In genomic region chr6:3259491-3259958, GRCh38 we compare ENCODE assay signal across 1 cellular context.
TF ChIP-seq lines count a peak whose summit lies in the region.

No MANE protein-coding gene starts in this region.

TF ChIP-seq in K562, 482 proteins besides CTCF, POLR2A, EP300 and RAD21 (continued from another document and continues in another):
- TF ChIP-seq MTA1 (IDR thresholded peaks at IDR 0.05; ENCODE audit: borderline replicate concordance) = no peak
- no peak for TF ChIP-seq ZC3H8 (IDR thresholded peaks at IDR 0.05)
- no peak for TF ChIP-seq ELF4 (CRISPR knock-in tag; IDR thresholded peaks at IDR 0.05)
- TF ChIP-seq ETS2 (tag; IDR thresholded peaks at IDR 0.05; ENCODE audit: borderline replicate concordance, poor library complexity, severe bottlenecking) = no peak
- no peak for TF ChIP-seq RUNX1 (IDR thresholded peaks at IDR 0.05; ENCODE audit: low read depth)
- TF ChIP-seq ERF (CRISPR knock-in tag; IDR thresholded peaks at IDR 0.05) = no peak
- no peak for TF ChIP-seq NR1H2 (CRISPR knock-in tag; IDR thresholded peaks at IDR 0.05)
- no peak for TF ChIP-seq JUN (IDR thresholded peaks at IDR 0.05; ENCODE audit: borderline replicate concordance, low read depth, low read length)
- no peak for TF ChIP-seq JUN (CRISPR knock-in tag; IDR thresholded peaks at IDR 0.05; ENCODE audit: borderline replicate concordance)
- no peak for TF ChIP-seq RNF219 (CRISPR knock-in tag; IDR thresholded peaks at IDR 0.05)
- TF ChIP-seq MGA (IDR thresholded peaks at IDR 0.05) = peak; percentile 74
- TF ChIP-seq SPI1 (IDR thresholded peaks at IDR 0.05; ENCODE audit: borderline replicate concordance, low read depth, low read length) = no peak
- TF ChIP-seq ZNF785 (CRISPR knock-in tag; IDR thresholded peaks at IDR 0.05) = no peak
- TF ChIP-seq L3MBTL2 (IDR thresholded peaks at IDR 0.05) = peak; percentile 69
- no peak for TF ChIP-seq NFIC (IDR thresholded peaks at IDR 0.05)
- no peak for TF ChIP-seq ZNF384 (IDR thresholded peaks at IDR 0.05; ENCODE audit: low read depth, low read length)
- no peak for TF ChIP-seq NCOA6 (IDR thresholded peaks at IDR 0.05)
- TF ChIP-seq TEAD1 (CRISPR knock-in tag; IDR thresholded peaks at IDR 0.05) = no peak
- TF ChIP-seq NCOR1 (IDR thresholded peaks at IDR 0.05) = no peak
- no peak for TF ChIP-seq CHCHD3 (CRISPR knock-in tag; IDR thresholded peaks at IDR 0.05)
- no peak for TF ChIP-seq ATF7 (IDR thresholded peaks at IDR 0.05)
- no peak for TF ChIP-seq ZNF184 (CRISPR knock-in tag; IDR thresholded peaks at IDR 0.05)
- TF ChIP-seq PYGO2 (tag; IDR thresholded peaks at IDR 0.05) = no peak
- no peak for TF ChIP-seq ZNF280A (IDR thresholded peaks at IDR 0.05; ENCODE audit: low read depth, partially characterized antibody)
- peak; percentile 2 for TF ChIP-seq CHD1 (IDR thresholded peaks at IDR 0.05; ENCODE audit: low read length)
- no peak for TF ChIP-seq TCF7 (IDR thresholded peaks at IDR 0.05; ENCODE audit: borderline replicate concordance)
- TF ChIP-seq HES1 (IDR thresholded peaks at IDR 0.05; ENCODE audit: low read depth) = no peak
- 0 out of 2 replicates have a peak, but pooled peaks have one; percentile 47 for TF ChIP-seq ZNF263 (CRISPR knock-in tag; IDR thresholded peaks at IDR 0.05; ENCODE audit: borderline replicate concordance)
- no peak for TF ChIP-seq GTF2E2 (tag; IDR thresholded peaks at IDR 0.05)
- no peak for TF ChIP-seq CBFB (CRISPR knock-in tag; IDR thresholded peaks at IDR 0.05)
- no peak for TF ChIP-seq NR2F6 (CRISPR knock-in tag; IDR thresholded peaks at IDR 0.05)
- no peak for TF ChIP-seq RBFOX2 (IDR thresholded peaks at IDR 0.05; ENCODE audit: low read depth, low read length)
- no peak for TF ChIP-seq ZNF778 (CRISPR knock-in tag; IDR thresholded peaks at IDR 0.05)
- peak in 1 of 2 experiments; percentile 62; a peak in 2 of 4 replicates for TF ChIP-seq MLLT1 (IDR thresholded peaks at IDR 0.05)
- no peak for TF ChIP-seq TBP (optimal IDR thresholded peaks at IDR 0.05; ENCODE audit: low read depth, low read length)
- no peak for TF ChIP-seq ARID3A (IDR thresholded peaks at IDR 0.05; ENCODE audit: borderline replicate concordance, low read depth, low read length)
- no peak for TF ChIP-seq PREB (CRISPR knock-in tag; IDR thresholded peaks at IDR 0.05)
- TF ChIP-seq CBX8 (IDR thresholded peaks at IDR 0.05; ENCODE audit: borderline replicate concordance, extremely low read depth, low read depth, low read length, poor library complexity, severe bottlenecking) = no peak
- TF ChIP-seq ILK (tag; IDR thresholded peaks at IDR 0.05; ENCODE audit: borderline replicate concordance, low read depth) = no peak
- no peak for TF ChIP-seq ZNF232 (CRISPR knock-in tag; IDR thresholded peaks at IDR 0.05)
- TF ChIP-seq EZH2 (IDR thresholded peaks at IDR 0.05; ENCODE audit: borderline replicate concordance, low read depth, low read length) = no peak
- no peak for TF ChIP-seq POLR2G (IDR thresholded peaks at IDR 0.05; ENCODE audit: low read depth, low read length)
- no peak for TF ChIP-seq ZC3H11A (IDR thresholded peaks at IDR 0.05; ENCODE audit: low read depth, low read length)
- no peak for TF ChIP-seq FOXP1 (CRISPR knock-in tag; IDR thresholded peaks at IDR 0.05)
- no peak for TF ChIP-seq ZEB2 (IDR thresholded peaks at IDR 0.05)
- TF ChIP-seq NUFIP1 (IDR thresholded peaks at IDR 0.05; ENCODE audit: partially characterized antibody) = no peak
- no peak for TF ChIP-seq HMBOX1 (IDR thresholded peaks at IDR 0.05)
